16 cellular contexts compared by ENCODE assay signal in the genomic region with DNA sequence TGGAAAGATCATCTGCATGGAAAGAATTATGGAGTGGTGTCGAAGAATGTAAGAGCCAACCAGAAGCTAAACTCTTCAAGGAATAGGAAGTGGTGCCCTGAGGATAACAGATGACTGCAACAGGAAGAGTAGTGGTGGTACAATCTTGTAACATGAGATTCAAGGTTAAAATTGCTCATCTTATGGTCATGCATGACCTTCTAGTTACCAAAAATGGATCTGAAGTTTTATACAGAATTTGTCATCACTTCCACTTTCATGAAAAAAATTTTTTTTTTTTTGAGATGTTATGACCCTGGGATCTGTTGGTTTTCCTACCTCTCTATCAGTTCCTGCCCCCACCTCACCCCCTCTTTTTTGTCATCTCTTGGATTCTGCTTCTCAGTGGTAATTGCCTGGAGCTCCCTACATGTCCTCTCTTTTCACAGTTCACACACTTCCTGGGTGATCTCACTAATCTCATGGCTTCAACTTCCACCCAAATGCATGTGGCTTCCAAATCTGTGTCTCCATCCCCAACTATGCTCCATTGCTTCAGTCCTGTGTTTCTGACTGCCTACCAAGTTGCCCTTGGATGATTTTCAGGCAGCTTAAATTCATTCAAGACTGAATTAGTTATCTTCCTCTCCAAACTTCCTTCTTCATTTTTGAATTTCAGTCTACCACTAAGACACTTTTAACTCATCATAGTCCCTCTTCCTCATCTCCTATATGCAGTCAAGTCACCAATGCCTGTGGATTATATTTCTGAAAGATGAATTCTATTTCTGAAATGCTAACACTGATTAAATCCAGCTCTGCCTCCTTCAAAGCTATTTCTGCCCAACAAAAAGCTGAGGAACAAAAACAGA. TPM values are rescaled to one million over a fixed set of nuclear protein-coding genes. Genes with fewer than 3 reads are reported as not detected.
DNase-seq lines count a peak whose midpoint lies in the region; ATAC-seq and TF ChIP-seq lines count a peak whose summit lies in the region.
"Had no signal": no experiment of that assay in that cellular context is flagged by ENCODE, and none has a peak within 500 bp of the region (broad histone marks: within the 10 kb centered on the region; RNA-seq: fewer than 3 reads in every experiment).

No MANE protein-coding gene starts in this region.

- BruUV-seq in mammary epithelial cell (replicated peaks; lab: Mats Ljungman, UMichigan), result no TSS peak

- H4K20me1 ChIP-seq in mammary epithelial cell (ENCODE audit: insufficient read depth, low read length), result no peaks in the 10 kb centered on the region

- H3K4me1 ChIP-seq in heart left ventricle, result peaks cover 0 to 22% (median 0%) of the 10 kb centered on the region in 12 donors
- H3K4me1 ChIP-seq in mammary epithelial cell (ENCODE audit: insufficient read depth, low read length), result no peaks in the 10 kb centered on the region

- H3K27ac ChIP-seq in heart left ventricle (no peak overlapping the region), mammary epithelial cell (ENCODE audit: insufficient read depth, low read depth, low read length) (no peak overlapping the region)
- H3K27ac ChIP-seq: GM23248 had no signal

- TF ChIP-seq CTCF in heart left ventricle (IDR thresholded peaks at IDR 0.05), result no peak
- TF ChIP-seq CTCF in mammary epithelial cell (conservative IDR thresholded peaks at IDR 0.05 in 1 of 2, IDR thresholded peaks at IDR 0.05 in 1 of 2; ENCODE audit: extremely low read depth in 1 of 2, insufficient read depth in 1 of 2, low read depth in 1 of 2, low read length in 2 of 2), result no peak

- no peak overlapping the region for H3K9ac ChIP-seq in mammary epithelial cell (ENCODE audit: insufficient read depth, low read length)
- H3K9ac ChIP-seq: GM23248 had no signal

- DNase-seq in activated naive CD4-positive, alpha-beta T cell treated with anti-CD3 and anti-CD28 coated beads, Interleukin-2, amount 50 U/mL, for 72 hours (ENCODE audit: low spot score in 2 of 2), result no peak
- no peak for DNase-seq in activated naive CD4-positive, alpha-beta T cell (lab: John Stamatoyannopoulos, UW)
- peak; percentile 12 for DNase-seq in M059J (ENCODE audit: low read depth)
- peak; percentile 42 for DNase-seq in stimulated activated naive B cell treated with anti-CD40 and anti-IgM and Interleukin-4, amounts not matched to agents 10 μg/mL and 1 μg/mL and 100 μg/mL, for 72 hours
- no peak for DNase-seq in NCI-H2171 treated with DMSO at 0.1 percent for 48 hours (lab: John Stamatoyannopoulos, UW)
- no peak for DNase-seq in heart left ventricle
- no peak for DNase-seq in mammary epithelial cell
- DNase-seq: DMS79 treated with DMSO at 0.1 percent for 48 hours; GM23248; mucosa of descending colon; NCI-H2107; stimulated activated CD4-positive, alpha-beta T cell treated with anti-CD3 and anti-CD28 coated beads, Interleukin-1b, Interleukin-23, amount 100 ng/mL, for 48 hours had no signal

- dilution Hi-C loops in mammary epithelial cell (cut with HindIII; ENCODE audit: low sequenced_read_pairs), result no loop called here

- peaks cover 0 to 3% (median 0%) of the 10 kb centered on the region in 12 donors for H3K9me3 ChIP-seq in heart left ventricle
- no peaks in the 10 kb centered on the region for H3K9me3 ChIP-seq in mammary epithelial cell (replicated peaks; ENCODE audit: insufficient read depth, low read length)
- H3K9me3 ChIP-seq: mucosa of descending colon had no signal

- H3K36me3 ChIP-seq in heart left ventricle (no peaks in the 10 kb centered on the region), mammary epithelial cell (ENCODE audit: insufficient read depth, low read length) (no peaks in the 10 kb centered on the region)

- H3K27me3 Mint-ChIP-seq in stimulated activated naive B cell treated with anti-CD40 and anti-IgM and Interleukin-4, amounts not matched to agents 10 μg/mL and 1 μg/mL and 100 μg/mL, for 72 hours, result no peaks in the 10 kb centered on the region
- H3K27me3 Mint-ChIP-seq: progenitor cell of endocrine pancreas had no signal

- H3K79me2 ChIP-seq in mammary epithelial cell (ENCODE audit: insufficient read depth, low read length), result no peaks in the 10 kb centered on the region

- H3K4me3 ChIP-seq in heart left ventricle (no peak overlapping the region), mammary epithelial cell (replicated peaks in 1 of 3; ENCODE audit: insufficient read depth in 1 of 3, low read depth in 2 of 3, low read length in 3 of 3) (no peak overlapping the region)
- H3K4me3 ChIP-seq: GM23248, mucosa of descending colon had no signal

- H3K27ac Mint-ChIP-seq in activated naive CD4-positive, alpha-beta T cell treated with anti-CD3 and anti-CD28 coated beads, Interleukin-2, amount 50 U/mL, for 72 hours, result no peak overlapping the region
- H3K27ac Mint-ChIP-seq in stimulated activated naive B cell treated with anti-CD40 and anti-IgM and Interleukin-4, amounts not matched to agents 10 μg/mL and 1 μg/mL and 100 μg/mL, for 72 hours, result no peak overlapping the region
- H3K27ac Mint-ChIP-seq: dendritic cell treated with granulocyte-macrophage colony-stimulating factor and Interleukin-4, amounts not matched to agents 40 ng/mL and 50 ng/mL, for 4 days; progenitor cell of endocrine pancreas had no signal

- H3K4me1 Mint-ChIP-seq in stimulated activated naive B cell treated with anti-CD40 and anti-IgM and Interleukin-4, amounts not matched to agents 10 μg/mL and 1 μg/mL and 100 μg/mL, for 72 hours, result peaks cover 17 to 20% of the 10 kb centered on the region in 2 donors

- WGBS in heart left ventricle, 4 donors, result 80 to 88% (median 82%) methylated on average over 1 of the region's 1 CpG
- WGBS in mammary epithelial cell (ENCODE audit: low coverage, missing lambda C conversion rate), result 57% methylated on average over 1 of the region's 1 CpG

- CTCF ChIA-PET in mammary epithelial cell (lab: Charles Lee; ENCODE audit: low non-redundant PET), result interaction anchor here (0.7 kb wide), 1 partner anchor 694 kb away, joined by 5 read pairs; the partner anchor contains the start of gene DUSP23

- H3K27me3 ChIP-seq in heart left ventricle (no peaks in the 10 kb centered on the region), mammary epithelial cell (ENCODE audit: insufficient read depth, low read length) (peaks cover 2% of the 10 kb centered on the region)

- H3K4me3 Mint-ChIP-seq in stimulated activated naive B cell treated with anti-CD40 and anti-IgM and Interleukin-4, amounts not matched to agents 10 μg/mL and 1 μg/mL and 100 μg/mL, for 72 hours, result no peak overlapping the region
- H3K4me3 Mint-ChIP-seq: dendritic cell treated with granulocyte-macrophage colony-stimulating factor and Interleukin-4, amounts not matched to agents 40 ng/mL and 50 ng/mL, for 4 days had no signal

- H3K4me2 ChIP-seq in mammary epithelial cell (ENCODE audit: insufficient read depth, low read depth, low read length), result no peak overlapping the region

- no peak overlapping the region for H2AFZ ChIP-seq in mammary epithelial cell (ENCODE audit: low read depth, low read length)
- H2AFZ ChIP-seq: GM23248 had no signal

- peak; percentile 94 to 97 for ATAC-seq in activated naive CD4-positive, alpha-beta T cell treated with anti-CD3 and anti-CD28 coated beads, Interleukin-2, amount 50 U/mL, for 72 hours
- ATAC-seq in HG02642 (IDR thresholded peaks at IDR 0.05; ENCODE audit: poor library complexity, unreplicated experiment) (peak; percentile 44), heart left ventricle (no peak)
- peak; percentile 97 for ATAC-seq in stimulated activated naive B cell treated with anti-CD40 and anti-IgM and Interleukin-4, amounts not matched to agents 10 μg/mL and 1 μg/mL and 100 μg/mL, for 72 hours (replicated peaks)
- ATAC-seq: mucosa of descending colon had no signal

- peaks cover 13 to 18% of the 10 kb centered on the region in 2 donors for H3K36me3 Mint-ChIP-seq in activated naive CD4-positive, alpha-beta T cell treated with anti-CD3 and anti-CD28 coated beads, Interleukin-2, amount 50 U/mL, for 72 hours
- H3K36me3 Mint-ChIP-seq in stimulated activated naive B cell treated with anti-CD40 and anti-IgM and Interleukin-4, amounts not matched to agents 10 μg/mL and 1 μg/mL and 100 μg/mL, for 72 hours, result peaks cover 12 to 14% of the 10 kb centered on the region in 2 donors

- no peak for TF ChIP-seq POLR2A in heart left ventricle (IDR thresholded peaks at IDR 0.05)

- in situ Hi-C loops in mammary epithelial cell (cut with MboI; ENCODE audit: low sequenced_read_pairs in 2 of 2), result no loop called here

- intact Hi-C loops in heart left ventricle (cut with DNase I), result no loop called here
- intact Hi-C loops in mammary epithelial cell (cut with micrococcal nuclease), result no loop called here

- H3K9me3 Mint-ChIP-seq in activated naive CD4-positive, alpha-beta T cell treated with anti-CD3 and anti-CD28 coated beads, Interleukin-2, amount 50 U/mL, for 72 hours, result peaks cover 14 to 16% of the 10 kb centered on the region in 2 donors
- peaks cover 9% of the 10 kb centered on the region in 2 donors for H3K9me3 Mint-ChIP-seq in stimulated activated naive B cell treated with anti-CD40 and anti-IgM and Interleukin-4, amounts not matched to agents 10 μg/mL and 1 μg/mL and 100 μg/mL, for 72 hours

RNA-seq across cellular contexts. Expression of gene SLAMF6, which starts 48.4 kb away (rescaled TPM):
- 10 to 100 TPM; 48.3 to 55.2 TPM for total RNA-seq in activated naive CD4-positive, alpha-beta T cell treated with anti-CD3 and anti-CD28 coated beads, Interleukin-2, amount 50 U/mL, for 72 hours
- not detected in 2 replicates for total RNA-seq in M059J (2014; rRNA removed; shearing (Covaris generic))
- 1 to 10 TPM in 2 of 9 donors, under 1 TPM in 7; 0.09 to 3.8 (median 0.31) TPM for total RNA-seq in heart left ventricle
- polyA plus RNA-seq in heart left ventricle, result under 1 TPM; 0.10 to 0.30 TPM
- not detected for total RNA-seq in mammary epithelial cell
- polyA plus RNA-seq in mammary epithelial cell, result not detected
- not detected for polyA minus RNA-seq in mammary epithelial cell
- total RNA-seq: GM23248, progenitor cell of endocrine pancreas had no signal
- polyA plus RNA-seq: AG04450, GM23248 had no signal

Comparison
In these comparisons a context has a peak if more than half of its experiments do, and no peak if none do; other contexts are left out.
1. ATAC-seq: peak in activated naive CD4-positive, alpha-beta T cell treated with anti-CD3 and anti-CD28 coated beads, Interleukin-2, amount 50 U/mL, for 72 hours (2 of 2), HG02642 (single experiment) and stimulated activated naive B cell treated with anti-CD40 and anti-IgM and Interleukin-4, amounts not matched to agents 10 μg/mL and 1 μg/mL and 100 μg/mL, for 72 hours (2 of 2); none in heart left ventricle (0 of 4).
2. DNase-seq: peak in M059J (single experiment) and stimulated activated naive B cell treated with anti-CD40 and anti-IgM and Interleukin-4, amounts not matched to agents 10 μg/mL and 1 μg/mL and 100 μg/mL, for 72 hours (single experiment); none in activated naive CD4-positive, alpha-beta T cell treated with anti-CD3 and anti-CD28 coated beads, Interleukin-2, amount 50 U/mL, for 72 hours (0 of 2), activated naive CD4-positive, alpha-beta T cell (0 of 4), NCI-H2171 treated with DMSO at 0.1 percent for 48 hours (single experiment), heart left ventricle (0 of 5) and mammary epithelial cell (single experiment).
3. RNA of gene SLAMF6, which starts 48.4 kb away (total RNA-seq): 48.3 to 55.2 TPM in activated naive CD4-positive, alpha-beta T cell treated with anti-CD3 and anti-CD28 coated beads, Interleukin-2, amount 50 U/mL, for 72 hours; 0.09 to 3.8 TPM in heart left ventricle, not detected in M059J and not detected in mammary epithelial cell; every median in the first group is over 10 times any median in the second.